ENCODE assay signal across 8 cellular contexts in genomic region chr7:98105942-98106544, GRCh38. TPM values are rescaled to one million over a fixed set of nuclear protein-coding genes. Genes with fewer than 3 reads are reported as not detected.
DNase-seq lines count a peak whose midpoint lies in the region; ATAC-seq, FAIRE-seq and TF ChIP-seq lines count a peak whose summit lies in the region.

No MANE protein-coding gene starts in this region.

- intact Hi-C loops in activated B cell treated with CpG ODN at 0.5 μM for 24 hours (cut with micrococcal nuclease): loop anchor here (1.0 to 10.0 kb wide), 13 partner anchors 27 to 1037 kb away; partner anchors contain the start of genes ASNS, BAIAP2L1, BRI3 and SDHAF3

- H3K4me3 ChIP-seq in CD4-positive, CD25-positive, alpha-beta regulatory T cell (ENCODE audit: low read depth, low read length): peak overlapping the region; percentile 42
- no peak overlapping the region for H3K4me3 ChIP-seq in hepatocyte

- no peak overlapping the region for H3K27ac ChIP-seq in CD4-positive, CD25-positive, alpha-beta regulatory T cell (ENCODE audit: insufficient read depth, low read length, poor library complexity, severe bottlenecking)
- no peak overlapping the region for H3K27ac ChIP-seq in hepatocyte

- peaks cover 16 to 45% (median 35%) of the 10 kb centered on the region in 4 donors for H3K4me1 Mint-ChIP-seq in CD4-positive, CD25-positive, alpha-beta regulatory T cell
- peaks cover 16% of the 10 kb centered on the region for H3K4me1 Mint-ChIP-seq in activated B cell treated with CpG ODN at 0.5 μM for 24 hours

- ATAC-seq in CD4-positive, CD25-positive, alpha-beta regulatory T cell (ENCODE audit: low read depth in 2 of 2): no peak
- ATAC-seq in GM19395 (IDR thresholded peaks at IDR 0.05; ENCODE audit: unreplicated experiment) (peak; percentile 11), activated B cell treated with CpG ODN at 0.5 μM for 24 hours (ENCODE audit: low read depth) (no peak), HG03039 (IDR thresholded peaks at IDR 0.05; ENCODE audit: unreplicated experiment) (no peak)

- peaks cover 9% of the 10 kb centered on the region for H3K27me3 Mint-ChIP-seq in CD4-positive, CD25-positive, alpha-beta regulatory T cell
- H3K27me3 Mint-ChIP-seq in activated B cell treated with CpG ODN at 0.5 μM for 24 hours: peaks cover 10% of the 10 kb centered on the region

- H3K4me3 Mint-ChIP-seq in CD4-positive, CD25-positive, alpha-beta regulatory T cell: peak overlapping the region; percentile 84 to 100 (median 92)
- H3K4me3 Mint-ChIP-seq in activated B cell treated with CpG ODN at 0.5 μM for 24 hours: peak overlapping the region; percentile 97

- peak in 1 of 3 donors; percentile 20 for DNase-seq in CD4-positive, CD25-positive, alpha-beta regulatory T cell
- DNase-seq in activated B cell treated with CpG ODN at 0.5 μM for 24 hours: no peak
- peak; percentile 28 for DNase-seq in hepatocyte (ENCODE audit: low spot score)
- no peak for DNase-seq in HEK293T (ENCODE audit: extremely low spot score)
- no peak for DNase-seq in inferior parietal cortex (ENCODE audit: extremely low spot score)
- no peak for DNase-seq in HTR-8/SVneo (ENCODE audit: insufficient read length, low spot score)

- CTCF ChIA-PET in activated B cell treated with CpG ODN at 0.5 μM for 24 hours (lab: Charles Lee): interaction anchor here (0.7 to 3.6 kb wide), 7 partner anchors 9 to 145 kb away, joined by 3 to 66 read pairs (median 3); no protein-coding TSS in a partner anchor
- CTCF ChIA-PET in HEK293T (lab: Yijun Ruan, JAX): interaction anchor here (0.6 to 2.0 kb wide), 7 partner anchors 8 to 639 kb away, joined by 3 to 9 read pairs (median 3); no protein-coding TSS in a partner anchor

- no peaks in the 10 kb centered on the region for H3K36me3 Mint-ChIP-seq in CD4-positive, CD25-positive, alpha-beta regulatory T cell
- peaks cover 5% of the 10 kb centered on the region for H3K36me3 Mint-ChIP-seq in activated B cell treated with CpG ODN at 0.5 μM for 24 hours (ENCODE audit: low read depth)

- peaks cover 9% of the 10 kb centered on the region for H4K20me1 ChIP-seq in hepatocyte (ENCODE audit: insufficient read depth, poor library complexity, severe bottlenecking)

- peak overlapping the region; percentile 91 to 97 (median 91) for H3K27ac Mint-ChIP-seq in CD4-positive, CD25-positive, alpha-beta regulatory T cell
- peak overlapping the region; percentile 46 for H3K27ac Mint-ChIP-seq in activated B cell treated with CpG ODN at 0.5 μM for 24 hours

- WGBS in hepatocyte (ENCODE audit: low lambda C conversion rate, missing lambda C conversion rate): 82% methylated on average over 6 of the region's 6 CpGs

- H3K9me2 ChIP-seq in hepatocyte (replicated peaks; ENCODE audit: insufficient read depth): no peaks in the 10 kb centered on the region

- H3K9me3 Mint-ChIP-seq in CD4-positive, CD25-positive, alpha-beta regulatory T cell: peaks cover 0 to 7% (median 3%) of the 10 kb centered on the region in 7 donors
- H3K9me3 Mint-ChIP-seq in activated B cell treated with CpG ODN at 0.5 μM for 24 hours: peaks cover 3% of the 10 kb centered on the region

- H3K4me1 ChIP-seq in CD4-positive, CD25-positive, alpha-beta regulatory T cell (ENCODE audit: control insufficient read depth, insufficient read depth, low read length, poor library complexity, severe bottlenecking): peaks cover 33% of the 10 kb centered on the region
- H3K4me1 ChIP-seq in hepatocyte (ENCODE audit: insufficient read depth): peaks cover 8% of the 10 kb centered on the region

- peaks cover 35% of the 10 kb centered on the region for H3K79me2 ChIP-seq in hepatocyte

- TF ChIP-seq CTCF in activated B cell treated with CpG ODN at 0.5 μM for 24 hours (IDR thresholded peaks at IDR 0.05) (no peak), hepatocyte (IDR thresholded peaks at IDR 0.05; ENCODE audit: poor library complexity) (no peak)

- no peaks in the 10 kb centered on the region for H3K36me3 ChIP-seq in CD4-positive, CD25-positive, alpha-beta regulatory T cell (ENCODE audit: control insufficient read depth, insufficient read depth, low read length)
- H3K36me3 ChIP-seq in hepatocyte (replicated peaks; ENCODE audit: insufficient read depth, low read depth): no peaks in the 10 kb centered on the region

- FAIRE-seq in HTR-8/SVneo (lab: Jason Lieb, UNC): no peak

- no peak overlapping the region for H2AFZ ChIP-seq in hepatocyte

- POLR2A ChIA-PET in activated B cell treated with CpG ODN at 0.5 μM for 24 hours (lab: Charles Lee): interaction anchor here (0.6 to 1.6 kb wide), 5 partner anchors 27 to 126 kb away, joined by 3 to 5 read pairs (median 5); no protein-coding TSS in a partner anchor
- POLR2A ChIA-PET in HEK293T (lab: Yijun Ruan, JAX): no interaction called here

- H3K4me2 ChIP-seq in hepatocyte: no peak overlapping the region

- peaks cover 4% of the 10 kb centered on the region for H3K27me3 ChIP-seq in CD4-positive, CD25-positive, alpha-beta regulatory T cell (ENCODE audit: control insufficient read depth, insufficient read depth, low read length)
- no peaks in the 10 kb centered on the region for H3K27me3 ChIP-seq in hepatocyte

- H3K9me3 ChIP-seq in CD4-positive, CD25-positive, alpha-beta regulatory T cell (ENCODE audit: control insufficient read depth in 2 of 2, low read length in 2 of 2): peaks cover 0 to 6% of the 10 kb centered on the region in 2 experiments
- no peaks in the 10 kb centered on the region for H3K9me3 ChIP-seq in hepatocyte (ENCODE audit: low read depth)

TF ChIP-seq in HEK293T, 16 proteins besides CTCF, POLR2A, EP300 and RAD21:
- TF ChIP-seq SUZ12 (IDR thresholded peaks at IDR 0.05) (no peak), CTBP1 (IDR thresholded peaks at IDR 0.05; ENCODE audit: borderline replicate concordance) (no peak), BHLHE40 (IDR thresholded peaks at IDR 0.05; ENCODE audit: borderline replicate concordance) (no peak), SP1 (IDR thresholded peaks at IDR 0.05) (no peak), L3MBTL2 (conservative IDR thresholded peaks at IDR 0.05) (no peak), ZNF384 (IDR thresholded peaks at IDR 0.05) (no peak), ARNT (IDR thresholded peaks at IDR 0.05) (no peak), FOXK2 (IDR thresholded peaks at IDR 0.05) (no peak), HDGF (IDR thresholded peaks at IDR 0.05; ENCODE audit: borderline replicate concordance) (no peak), TARDBP (IDR thresholded peaks at IDR 0.05) (no peak), LEF1 (IDR thresholded peaks at IDR 0.05; ENCODE audit: borderline replicate concordance) (no peak), FOXM1 (IDR thresholded peaks at IDR 0.05; ENCODE audit: borderline replicate concordance) (no peak), FOXA1 (IDR thresholded peaks at IDR 0.05) (no peak), PKNOX1 (IDR thresholded peaks at IDR 0.05) (no peak), ELF4 (IDR thresholded peaks at IDR 0.05) (no peak), NFRKB (IDR thresholded peaks at IDR 0.05) (no peak)

RNA-seq across cellular contexts. Expression of gene LMTK2, which starts 0.6 kb away (rescaled TPM):
- total RNA-seq in CD4-positive, CD25-positive, alpha-beta regulatory T cell: 28.9 TPM
- 1 to 10 TPM; 2.0 to 4.6 (median 2.8) TPM for polyA plus RNA-seq in CD4-positive, CD25-positive, alpha-beta regulatory T cell
- 9.6 and 10.4 TPM in 2 replicates for total RNA-seq in activated B cell treated with CpG ODN at 0.5 μM for 24 hours
- total RNA-seq in hepatocyte: 10.9 and 13.1 TPM in 2 replicates
- polyA plus RNA-seq in hepatocyte: 3.1 and 5.0 TPM in 2 replicates
